1 cellular context compared by ENCODE assay signal in genomic region chr6:141916682-141917505, GRCh38.
TF ChIP-seq lines count a peak whose summit lies in the region.

No MANE protein-coding gene starts in this region.

TF ChIP-seq in WTC11, 78 proteins besides CTCF, POLR2A, EP300 and RAD21 (continued from another document):
- peak; percentile 73; the same call in 1 of the 2 replicates for TF ChIP-seq FOXP4 (CRISPR knock-in tag; IDR thresholded peaks at IDR 0.05)
- TF ChIP-seq MAX (CRISPR knock-in tag; IDR thresholded peaks at IDR 0.05), result 0 out of 2 replicates have a peak, but pooled peaks have one; percentile 29
- peak; percentile 63; the same call in 1 of the 2 replicates for TF ChIP-seq FOXP1 (CRISPR knock-in tag; IDR thresholded peaks at IDR 0.05; ENCODE audit: borderline replicate concordance)
- TF ChIP-seq ZBTB21 (CRISPR knock-in tag; IDR thresholded peaks at IDR 0.05; ENCODE audit: borderline replicate concordance), result 0 out of 2 replicates have a peak, but pooled peaks have one; percentile 36
- TF ChIP-seq ZNF281 (CRISPR knock-in tag; IDR thresholded peaks at IDR 0.05), result peak; percentile 87; the same call in 1 of the 2 replicates
